ENCODE assay signal across 1 cellular context in the genomic region with DNA sequence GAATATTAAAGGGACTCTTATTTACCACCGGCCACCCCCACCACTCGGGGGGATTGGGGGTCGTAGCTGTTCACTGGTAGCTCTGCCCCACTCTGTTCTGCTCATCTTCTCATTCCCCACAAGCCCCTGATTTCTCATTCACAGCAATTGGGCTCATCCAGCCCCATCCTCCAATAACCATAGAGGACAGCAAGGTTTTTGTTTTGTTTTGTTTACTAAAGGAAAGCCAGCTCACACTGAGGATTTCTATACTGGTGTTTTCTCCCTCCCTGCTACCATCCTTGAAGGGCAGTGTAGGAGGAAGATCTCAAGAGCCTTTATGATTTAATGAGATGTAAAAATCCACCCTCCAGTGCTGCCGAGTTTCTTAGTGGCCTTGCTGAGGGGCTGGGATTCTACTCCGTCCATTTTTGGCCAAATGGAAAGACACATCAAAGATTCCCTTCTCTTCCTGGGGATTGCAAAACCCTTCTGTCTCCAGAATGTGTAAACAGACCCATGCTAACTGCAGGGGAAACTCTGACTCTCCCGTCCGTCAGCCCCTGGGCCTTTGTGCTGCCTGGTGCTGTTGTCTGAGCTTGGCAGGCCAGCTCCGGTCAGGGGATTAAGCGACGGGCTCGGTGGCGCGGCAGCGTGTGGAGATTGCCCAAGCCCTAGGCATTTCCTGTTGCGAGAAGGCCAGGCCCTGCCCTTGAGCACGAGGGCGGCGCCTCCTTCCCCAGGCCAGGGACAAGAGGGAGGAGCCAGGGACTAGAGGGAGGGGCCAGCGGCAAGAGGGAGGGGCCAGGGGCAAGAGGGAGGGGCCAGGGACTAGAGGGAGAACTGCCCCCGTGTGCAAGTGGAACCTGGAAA.
A peak's percentile ranks its signal among the peaks of the same experiment; 100 is the strongest.
TF ChIP-seq lines count a peak whose summit lies in the region.

No MANE protein-coding gene starts in this region.

TF ChIP-seq in HepG2, 621 proteins besides CTCF, POLR2A, EP300 and RAD21 (continued from another document and continues in another):
- peak; percentile 93; the same call in 1 of the 2 replicates for TF ChIP-seq ZNF567 (CRISPR knock-in tag; IDR thresholded peaks at IDR 0.05; ENCODE audit: borderline replicate concordance)
- no peak for TF ChIP-seq NFE2L1 (CRISPR knock-in tag; IDR thresholded peaks at IDR 0.05; ENCODE audit: borderline replicate concordance)
- TF ChIP-seq, protein P1, sequence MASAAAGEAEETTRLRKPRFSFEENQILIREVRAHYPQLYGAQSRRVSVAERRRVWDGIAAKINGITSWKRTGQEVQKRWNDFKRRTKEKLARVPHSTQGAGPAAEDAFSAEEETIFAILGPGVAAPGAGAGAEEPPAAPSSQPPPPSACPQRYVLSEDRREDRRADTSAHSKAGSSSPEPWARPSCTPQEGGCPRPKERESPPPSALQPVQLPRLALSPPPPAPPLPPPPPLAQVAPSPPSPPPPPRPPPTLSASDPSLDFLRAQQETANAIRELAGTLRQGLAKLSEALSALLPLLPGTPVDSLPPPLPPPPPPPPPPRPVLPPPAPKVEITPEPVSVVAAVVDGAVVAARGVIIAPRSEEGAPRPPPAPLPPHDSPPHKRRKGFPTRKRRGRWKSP (CRISPR knock-in tag; IDR thresholded peaks at IDR 0.05), result peak; percentile 92
- TF ChIP-seq SUZ12 (IDR thresholded peaks at IDR 0.05; ENCODE audit: low read depth, low read length), result no peak
- TF ChIP-seq ZFP1 (CRISPR knock-in tag; IDR thresholded peaks at IDR 0.05), result peak; percentile 88
- no peak; the same call in 1 of the 2 replicates for TF ChIP-seq ZNF703 (CRISPR knock-in tag; IDR thresholded peaks at IDR 0.05; ENCODE audit: borderline replicate concordance)
- peak; percentile 99 for TF ChIP-seq NCOA2 (CRISPR knock-in tag; IDR thresholded peaks at IDR 0.05)
- no peak for TF ChIP-seq RAD51 (IDR thresholded peaks at IDR 0.05; ENCODE audit: borderline replicate concordance)
- no peak for TF ChIP-seq ZBTB3 (CRISPR knock-in tag; IDR thresholded peaks at IDR 0.05; ENCODE audit: borderline replicate concordance, low read depth)
- TF ChIP-seq ZNF496 (CRISPR knock-in tag; IDR thresholded peaks at IDR 0.05; ENCODE audit: insufficient replicate concordance), result no peak
- no peak for TF ChIP-seq PLRG1 (conservative IDR thresholded peaks at IDR 0.05)
- peak; percentile 75; the same call in 1 of the 2 replicates for TF ChIP-seq ELF4 (CRISPR knock-in tag; IDR thresholded peaks at IDR 0.05; ENCODE audit: borderline replicate concordance)
- peak; percentile 99 for TF ChIP-seq ZFX (CRISPR knock-in tag; IDR thresholded peaks at IDR 0.05; ENCODE audit: low read depth)
- TF ChIP-seq HNRNPH1 (optimal IDR thresholded peaks at IDR 0.05; ENCODE audit: low read depth, low read length), result peak; percentile 70
- TF ChIP-seq ZC3H13 (CRISPR knock-in tag; IDR thresholded peaks at IDR 0.05), result 0 out of 2 replicates have a peak, but pooled peaks have one; percentile 88
- TF ChIP-seq SMYD3 (CRISPR knock-in tag; IDR thresholded peaks at IDR 0.05), result peak; percentile 99
- TF ChIP-seq ZNF264 (CRISPR knock-in tag; IDR thresholded peaks at IDR 0.05), result peak; percentile 97; the same call in 1 of the 2 replicates
- TF ChIP-seq ZNF510 (CRISPR knock-in tag; IDR thresholded peaks at IDR 0.05; ENCODE audit: low read depth), result peak; percentile 99
- TF ChIP-seq, protein P2, sequence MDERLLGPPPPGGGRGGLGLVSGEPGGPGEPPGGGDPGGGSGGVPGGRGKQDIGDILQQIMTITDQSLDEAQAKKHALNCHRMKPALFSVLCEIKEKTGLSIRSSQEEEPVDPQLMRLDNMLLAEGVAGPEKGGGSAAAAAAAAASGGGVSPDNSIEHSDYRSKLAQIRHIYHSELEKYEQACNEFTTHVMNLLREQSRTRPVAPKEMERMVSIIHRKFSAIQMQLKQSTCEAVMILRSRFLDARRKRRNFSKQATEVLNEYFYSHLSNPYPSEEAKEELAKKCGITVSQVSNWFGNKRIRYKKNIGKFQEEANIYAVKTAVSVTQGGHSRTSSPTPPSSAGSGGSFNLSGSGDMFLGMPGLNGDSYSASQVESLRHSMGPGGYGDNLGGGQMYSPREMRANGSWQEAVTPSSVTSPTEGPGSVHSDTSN (CRISPR knock-in tag; IDR thresholded peaks at IDR 0.05), result peak; percentile 52; the same call in 1 of the 2 replicates
- TF ChIP-seq, protein P3, sequence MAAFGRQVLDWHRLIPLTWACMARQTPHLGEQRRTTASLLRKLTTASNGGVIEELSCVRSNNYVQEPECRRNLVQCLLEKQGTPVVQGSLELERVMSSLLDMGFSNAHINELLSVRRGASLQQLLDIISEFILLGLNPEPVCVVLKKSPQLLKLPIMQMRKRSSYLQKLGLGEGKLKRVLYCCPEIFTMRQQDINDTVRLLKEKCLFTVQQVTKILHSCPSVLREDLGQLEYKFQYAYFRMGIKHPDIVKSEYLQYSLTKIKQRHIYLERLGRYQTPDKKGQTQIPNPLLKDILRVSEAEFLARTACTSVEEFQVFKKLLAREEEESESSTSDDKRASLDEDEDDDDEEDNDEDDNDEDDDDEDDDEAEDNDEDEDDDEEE (CRISPR knock-in tag; IDR thresholded peaks at IDR 0.05), result peak; percentile 97
- TF ChIP-seq ZC3H4 (CRISPR knock-in tag; IDR thresholded peaks at IDR 0.05; ENCODE audit: borderline replicate concordance), result no peak
- TF ChIP-seq, protein P4, sequence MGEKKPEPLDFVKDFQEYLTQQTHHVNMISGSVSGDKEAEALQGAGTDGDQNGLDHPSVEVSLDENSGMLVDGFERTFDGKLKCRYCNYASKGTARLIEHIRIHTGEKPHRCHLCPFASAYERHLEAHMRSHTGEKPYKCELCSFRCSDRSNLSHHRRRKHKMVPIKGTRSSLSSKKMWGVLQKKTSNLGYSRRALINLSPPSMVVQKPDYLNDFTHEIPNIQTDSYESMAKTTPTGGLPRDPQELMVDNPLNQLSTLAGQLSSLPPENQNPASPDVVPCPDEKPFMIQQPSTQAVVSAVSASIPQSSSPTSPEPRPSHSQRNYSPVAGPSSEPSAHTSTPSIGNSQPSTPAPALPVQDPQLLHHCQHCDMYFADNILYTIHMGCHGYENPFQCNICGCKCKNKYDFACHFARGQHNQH (CRISPR knock-in tag; IDR thresholded peaks at IDR 0.05), result peak; percentile 99
- TF ChIP-seq RNF2 (conservative IDR thresholded peaks at IDR 0.05; ENCODE audit: low read depth), result peak; percentile 81
- peak; percentile 92; the same call in 1 of the 2 replicates for TF ChIP-seq RFXANK (CRISPR knock-in tag; IDR thresholded peaks at IDR 0.05)
- TF ChIP-seq KAT2B (IDR thresholded peaks at IDR 0.05; ENCODE audit: borderline replicate concordance, low read depth, low read length), result no peak
- TF ChIP-seq JUND (CRISPR knock-in tag; IDR thresholded peaks at IDR 0.05), result peak; percentile 87
- TF ChIP-seq ZNF180 (CRISPR knock-in tag; IDR thresholded peaks at IDR 0.05; ENCODE audit: borderline replicate concordance, low read depth), result no peak
- no peak for TF ChIP-seq NPAS2 (CRISPR knock-in tag; IDR thresholded peaks at IDR 0.05; ENCODE audit: borderline replicate concordance)
- no peak; the same call in 1 of the 2 replicates for TF ChIP-seq RFX3 (CRISPR knock-in tag; IDR thresholded peaks at IDR 0.05)
- peak; percentile 94 for TF ChIP-seq RARA (CRISPR knock-in tag; IDR thresholded peaks at IDR 0.05)
- TF ChIP-seq, protein P5, sequence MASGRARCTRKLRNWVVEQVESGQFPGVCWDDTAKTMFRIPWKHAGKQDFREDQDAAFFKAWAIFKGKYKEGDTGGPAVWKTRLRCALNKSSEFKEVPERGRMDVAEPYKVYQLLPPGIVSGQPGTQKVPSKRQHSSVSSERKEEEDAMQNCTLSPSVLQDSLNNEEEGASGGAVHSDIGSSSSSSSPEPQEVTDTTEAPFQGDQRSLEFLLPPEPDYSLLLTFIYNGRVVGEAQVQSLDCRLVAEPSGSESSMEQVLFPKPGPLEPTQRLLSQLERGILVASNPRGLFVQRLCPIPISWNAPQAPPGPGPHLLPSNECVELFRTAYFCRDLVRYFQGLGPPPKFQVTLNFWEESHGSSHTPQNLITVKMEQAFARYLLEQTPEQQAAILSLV (CRISPR knock-in tag; IDR thresholded peaks at IDR 0.05; ENCODE audit: borderline replicate concordance), result peak; percentile 98
- TF ChIP-seq NAIF1 (CRISPR knock-in tag; IDR thresholded peaks at IDR 0.05; ENCODE audit: borderline replicate concordance), result peak; percentile 61; the same call in 1 of the 2 replicates
- TF ChIP-seq, protein P6, sequence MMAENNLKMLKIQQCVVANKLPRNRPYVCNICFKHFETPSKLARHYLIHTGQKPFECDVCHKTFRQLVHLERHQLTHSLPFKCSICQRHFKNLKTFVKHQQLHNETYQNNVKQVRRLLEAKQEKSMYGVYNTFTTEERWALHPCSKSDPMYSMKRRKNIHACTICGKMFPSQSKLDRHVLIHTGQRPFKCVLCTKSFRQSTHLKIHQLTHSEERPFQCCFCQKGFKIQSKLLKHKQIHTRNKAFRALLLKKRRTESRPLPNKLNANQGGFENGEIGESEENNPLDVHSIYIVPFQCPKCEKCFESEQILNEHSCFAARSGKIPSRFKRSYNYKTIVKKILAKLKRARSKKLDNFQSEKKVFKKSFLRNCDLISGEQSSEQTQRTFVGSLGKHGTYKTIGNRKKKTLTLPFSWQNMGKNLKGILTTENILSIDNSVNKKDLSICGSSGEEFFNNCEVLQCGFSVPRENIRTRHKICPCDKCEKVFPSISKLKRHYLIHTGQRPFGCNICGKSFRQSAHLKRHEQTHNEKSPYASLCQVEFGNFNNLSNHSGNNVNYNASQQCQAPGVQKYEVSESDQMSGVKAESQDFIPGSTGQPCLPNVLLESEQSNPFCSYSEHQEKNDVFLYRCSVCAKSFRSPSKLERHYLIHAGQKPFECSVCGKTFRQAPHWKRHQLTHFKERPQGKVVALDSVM (CRISPR knock-in tag; IDR thresholded peaks at IDR 0.05), result 0 out of 2 replicates have a peak, but pooled peaks have one; percentile 72
- TF ChIP-seq ZNF562 (CRISPR knock-in tag; IDR thresholded peaks at IDR 0.05; ENCODE audit: borderline replicate concordance), result no peak
- TF ChIP-seq, protein P7, sequence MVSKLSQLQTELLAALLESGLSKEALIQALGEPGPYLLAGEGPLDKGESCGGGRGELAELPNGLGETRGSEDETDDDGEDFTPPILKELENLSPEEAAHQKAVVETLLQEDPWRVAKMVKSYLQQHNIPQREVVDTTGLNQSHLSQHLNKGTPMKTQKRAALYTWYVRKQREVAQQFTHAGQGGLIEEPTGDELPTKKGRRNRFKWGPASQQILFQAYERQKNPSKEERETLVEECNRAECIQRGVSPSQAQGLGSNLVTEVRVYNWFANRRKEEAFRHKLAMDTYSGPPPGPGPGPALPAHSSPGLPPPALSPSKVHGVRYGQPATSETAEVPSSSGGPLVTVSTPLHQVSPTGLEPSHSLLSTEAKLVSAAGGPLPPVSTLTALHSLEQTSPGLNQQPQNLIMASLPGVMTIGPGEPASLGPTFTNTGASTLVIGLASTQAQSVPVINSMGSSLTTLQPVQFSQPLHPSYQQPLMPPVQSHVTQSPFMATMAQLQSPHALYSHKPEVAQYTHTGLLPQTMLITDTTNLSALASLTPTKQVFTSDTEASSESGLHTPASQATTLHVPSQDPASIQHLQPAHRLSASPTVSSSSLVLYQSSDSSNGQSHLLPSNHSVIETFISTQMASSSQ (IDR thresholded peaks at IDR 0.05; ENCODE audit: low read depth), result peak; percentile 41
- TF ChIP-seq, protein P7 (CRISPR knock-in tag; IDR thresholded peaks at IDR 0.05; ENCODE audit: borderline replicate concordance), result peak; percentile 96
- TF ChIP-seq WIZ (CRISPR knock-in tag; IDR thresholded peaks at IDR 0.05), result peak; percentile 96; the same call in 1 of the 2 replicates
- TF ChIP-seq ZBTB1 (CRISPR knock-in tag; IDR thresholded peaks at IDR 0.05; ENCODE audit: borderline replicate concordance), result no peak
- TF ChIP-seq ZNF761 (CRISPR knock-in tag; conservative IDR thresholded peaks at IDR 0.05), result peak; percentile 98; the same call in 1 of the 2 replicates
- TF ChIP-seq ZNF790 (CRISPR knock-in tag; IDR thresholded peaks at IDR 0.05; ENCODE audit: borderline replicate concordance), result peak; percentile 86; the same call in 1 of the 2 replicates
- TF ChIP-seq XBP1 (CRISPR knock-in tag; IDR thresholded peaks at IDR 0.05), result no peak
- peak; percentile 99 for TF ChIP-seq ZMYM3 (CRISPR knock-in tag; IDR thresholded peaks at IDR 0.05)
- TF ChIP-seq ZNF333 (CRISPR knock-in tag; IDR thresholded peaks at IDR 0.05; ENCODE audit: borderline replicate concordance), result no peak
- TF ChIP-seq ZNF30 (CRISPR knock-in tag; IDR thresholded peaks at IDR 0.05), result no peak
- TF ChIP-seq, protein P8, sequence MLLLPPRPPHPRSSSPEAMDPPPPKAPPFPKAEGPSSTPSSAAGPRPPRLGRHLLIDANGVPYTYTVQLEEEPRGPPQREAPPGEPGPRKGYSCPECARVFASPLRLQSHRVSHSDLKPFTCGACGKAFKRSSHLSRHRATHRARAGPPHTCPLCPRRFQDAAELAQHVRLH (CRISPR knock-in tag; IDR thresholded peaks at IDR 0.05; ENCODE audit: borderline replicate concordance, low read depth), result peak; percentile 99
- no peak for TF ChIP-seq ZNF530 (CRISPR knock-in tag; IDR thresholded peaks at IDR 0.05; ENCODE audit: low read depth)
- peak; percentile 99 for TF ChIP-seq ZNF331 (CRISPR knock-in tag; IDR thresholded peaks at IDR 0.05)
- no peak for TF ChIP-seq U2AF1 (optimal IDR thresholded peaks at IDR 0.05; ENCODE audit: low read depth, low read length)
- TF ChIP-seq, protein P9, sequence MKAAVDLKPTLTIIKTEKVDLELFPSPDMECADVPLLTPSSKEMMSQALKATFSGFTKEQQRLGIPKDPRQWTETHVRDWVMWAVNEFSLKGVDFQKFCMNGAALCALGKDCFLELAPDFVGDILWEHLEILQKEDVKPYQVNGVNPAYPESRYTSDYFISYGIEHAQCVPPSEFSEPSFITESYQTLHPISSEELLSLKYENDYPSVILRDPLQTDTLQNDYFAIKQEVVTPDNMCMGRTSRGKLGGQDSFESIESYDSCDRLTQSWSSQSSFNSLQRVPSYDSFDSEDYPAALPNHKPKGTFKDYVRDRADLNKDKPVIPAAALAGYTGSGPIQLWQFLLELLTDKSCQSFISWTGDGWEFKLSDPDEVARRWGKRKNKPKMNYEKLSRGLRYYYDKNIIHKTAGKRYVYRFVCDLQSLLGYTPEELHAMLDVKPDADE (CRISPR knock-in tag; IDR thresholded peaks at IDR 0.05), result no peak; the same call in 1 of the 2 replicates
